10 cellular contexts compared by ENCODE assay signal in genomic region chr16:87407511-87408112, GRCh38. TPM values are rescaled to one million over a fixed set of nuclear protein-coding genes. Genes with fewer than 3 reads are reported as not detected.
DNase-seq lines count a peak whose midpoint lies in the region; ATAC-seq and TF ChIP-seq lines count a peak whose summit lies in the region.
"Had no signal": no experiment of that assay in that cellular context is flagged by ENCODE, and none has a peak within 500 bp of the region (broad histone marks: within the 10 kb centered on the region; RNA-seq: fewer than 3 reads in every experiment).

No MANE protein-coding gene starts in this region.

- DNase-seq in ACHN (peak; percentile 98), HL-60 (ENCODE audit: low read depth in 1 of 2, low spot score in 1 of 2) (peak; percentile 85 to 94), adrenal gland (peak; percentile 67 to 92 (median 90)), right lobe of liver (peak in 2 of 3 donors; percentile 44 to 55), NCI-H1092 treated with DMSO at 0.1 percent for 48 hours (lab: John Stamatoyannopoulos, UW) (no peak), GM03348 (ENCODE audit: low spot score) (no peak), DMS79 treated with DMSO at 0.1 percent for 48 hours (lab: John Stamatoyannopoulos, UW) (no peak)
- DNase-seq in stimulated activated CD4-positive, alpha-beta T cell treated with anti-CD3 and anti-CD28 coated beads, Interleukin-15, amount 100 ng/mL, for 24 hours: no peak
- DNase-seq: central memory CD4-positive, alpha-beta T cell had no signal

- TF ChIP-seq POLR2A in adrenal gland (IDR thresholded peaks at IDR 0.05) (peak; percentile 19 to 64), right lobe of liver (IDR thresholded peaks at IDR 0.05) (no peak)

- intact Hi-C loops in adrenal gland (cut with DNase I) (no loop called here), right lobe of liver (cut with DNase I) (no loop called here)

- in situ Hi-C loops in ACHN (cut with HindIII; ENCODE audit: low pct_ligation_motif_present, low pct_unique_long_range_greater_than_20kb, low sequenced_read_pairs): no loop called here

- WGBS in adrenal gland, 4 donors: 45 to 67% (median 58%) methylated on average over 26 of the region's 26 CpGs
- WGBS in right lobe of liver (ENCODE audit: insufficient coverage, low coverage, low lambda C conversion rate, missing lambda C conversion rate): 87% methylated on average over 17 of the region's 26 CpGs

- H3K4me1 ChIP-seq in adrenal gland (replicated peaks in 1 of 2): peaks cover 0 to 4% of the 10 kb centered on the region in 2 donors
- no peaks in the 10 kb centered on the region for H3K4me1 ChIP-seq in right lobe of liver

- H3K27me3 ChIP-seq in HL-60 (ENCODE audit: insufficient read depth, poor library complexity, severe bottlenecking) (no peaks in the 10 kb centered on the region), adrenal gland (no peaks in the 10 kb centered on the region), right lobe of liver (no peaks in the 10 kb centered on the region)

- no peak for TF ChIP-seq CTCF in HL-60 (IDR thresholded peaks at IDR 0.05; ENCODE audit: insufficient read depth, low read length)
- TF ChIP-seq CTCF in adrenal gland (IDR thresholded peaks at IDR 0.05): no peak
- TF ChIP-seq CTCF in right lobe of liver (IDR thresholded peaks at IDR 0.05): no peak

- H3K27ac ChIP-seq in HL-60 (replicated peaks) (peak overlapping the region; percentile 76), adrenal gland (peak overlapping the region; percentile 21 to 68 (median 52)), right lobe of liver (no peak overlapping the region)
- H3K27ac ChIP-seq: C4-2B had no signal

- H3K9me3 ChIP-seq in adrenal gland (replicated peaks in 1 of 3) (no peaks in the 10 kb centered on the region), right lobe of liver (no peaks in the 10 kb centered on the region)

- H3K4me3 ChIP-seq in HL-60 (replicated peaks; ENCODE audit: insufficient read depth, low read length): no peak overlapping the region
- H3K4me3 ChIP-seq in adrenal gland: no peak overlapping the region
- H3K4me3 ChIP-seq in right lobe of liver: no peak overlapping the region

- H3K36me3 ChIP-seq in adrenal gland (replicated peaks in 1 of 2) (peaks cover 0 to 67% of the 10 kb centered on the region in 2 donors), right lobe of liver (peaks cover 8 to 65% (median 25%) of the 10 kb centered on the region in 4 donors)

- ATAC-seq in right lobe of liver: peak; percentile 9 to 50 (median 48)

RNA-seq across cellular contexts. Expression of gene MAP1LC3B, which starts 15.5 kb away (rescaled TPM):
- total RNA-seq in adrenal gland (100 to 1,000 TPM in 1 of 8 donors, 10 to 100 TPM in 7; 45.7 to 116 (median 73.2) TPM), right lobe of liver (10 to 100 TPM; 16.5 to 48.8 (median 25.6) TPM)
- 100 to 1,000 TPM in 1 of 3 donors, 10 to 100 TPM in 2; 43.3 to 100 (median 50.9) TPM for polyA plus RNA-seq in adrenal gland

RNA-seq across cellular contexts. Expression of gene FBXO31, which starts 24.0 kb away (rescaled TPM):
- total RNA-seq in adrenal gland: 100 to 1,000 TPM in 1 of 8 donors, 10 to 100 TPM in 7; 41.4 to 106 (median 76.5) TPM
- 10 to 100 TPM; 22.9 to 31.1 (median 24.9) TPM for polyA plus RNA-seq in adrenal gland
- 10 to 100 TPM; 20.6 to 56.9 (median 31.1) TPM for total RNA-seq in right lobe of liver

Comparison
In these comparisons a context has a peak if more than half of its experiments do, and no peak if none do; other contexts are left out.
1. DNase-seq: peak in ACHN (single experiment), HL-60 (2 of 2), adrenal gland (7 of 7) and right lobe of liver (2 of 3); none in NCI-H1092 treated with DMSO at 0.1 percent for 48 hours (single experiment), GM03348 (single experiment), DMS79 treated with DMSO at 0.1 percent for 48 hours (single experiment) and stimulated activated CD4-positive, alpha-beta T cell treated with anti-CD3 and anti-CD28 coated beads, Interleukin-15, amount 100 ng/mL, for 24 hours (single experiment).
2. H3K27ac ChIP-seq: peak in HL-60 (single experiment) and adrenal gland (5 of 5); none in right lobe of liver (0 of 3).